In the genomic region with DNA sequence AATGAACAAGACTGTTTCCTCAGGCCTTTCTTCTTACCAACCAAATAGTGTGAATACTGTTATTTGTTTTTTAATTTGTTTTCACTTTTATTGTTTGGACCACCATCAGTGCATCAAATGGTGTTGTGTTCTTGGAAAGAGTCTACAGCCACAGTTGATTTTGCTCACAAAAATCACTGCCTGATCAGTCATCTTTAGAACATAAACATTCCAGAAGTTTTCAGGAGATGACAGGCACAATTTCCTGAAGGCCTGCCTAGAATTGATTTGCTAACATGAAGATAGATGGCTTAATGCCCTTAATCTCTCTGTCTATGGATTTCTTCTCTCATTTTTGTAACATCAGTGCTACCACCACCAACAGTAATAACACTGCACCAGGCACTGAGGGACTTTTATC, we compare ENCODE assay signal across 28 cellular contexts. TPM values are rescaled to one million over a fixed set of nuclear protein-coding genes. Genes with fewer than 3 reads are reported as not detected.
"Had no signal": no experiment of that assay in that cellular context is flagged by ENCODE, and none has a peak within 500 bp of the region (broad histone marks: within the 10 kb centered on the region; RNA-seq: fewer than 3 reads in every experiment).

No MANE protein-coding gene starts in this region.

- H3K27ac ChIP-seq: ascending aorta, coronary artery, parathyroid adenoma, tibial artery, WERI-Rb-1 had no signal

- DNase-seq: activated CD4-positive, alpha-beta T cell treated with anti-CD3 and anti-CD28 coated beads, Interleukin-2, amount 10 ng/mL, durations not matched to agents 7 days and 5 days; activated CD4-positive, CD25-positive, alpha-beta regulatory T cell treated with anti-CD3 and anti-CD28 coated beads, Interleukin-2, amount 50 U/mL, for 72 hours; activated CD8-positive, alpha-beta T cell treated with anti-CD3 and anti-CD28 coated beads, Interleukin-2, amount 10 ng/mL, durations not matched to agents 7 days and 5 days; activated gamma-delta T cell; activated naive CD4-positive, alpha-beta T cell treated with anti-CD3 and anti-CD28 coated beads, Interleukin-2, amount 50 U/mL, for 16 hours; endodermal cell; hippocampal formation; left colon; nucleus accumbens; right cardiac atrium; stimulated activated CD4-positive, alpha-beta T cell treated with anti-CD3 and anti-CD28 coated beads, Interleukin-12 subunit alpha, Interleukin-12 subunit beta, amount 100 ng/mL, for 4 hours; stimulated activated CD4-positive, alpha-beta T cell treated with anti-CD3 and anti-CD28 coated beads, Interleukin-1b, Interleukin-23, amount 100 ng/mL, for 48 hours; T-helper 1 cell; tibial artery; WERI-Rb-1 had no signal

- H3K36me3 ChIP-seq: ascending aorta, tibial artery, WERI-Rb-1 had no signal

- H3K27ac Mint-ChIP-seq: activated CD4-positive, alpha-beta T cell treated with anti-CD3 and anti-CD28 coated beads, Interleukin-2, amount 10 ng/mL, durations not matched to agents 7 days and 5 days; activated CD8-positive, alpha-beta T cell treated with anti-CD3 and anti-CD28 coated beads, Interleukin-2, amount 10 ng/mL, durations not matched to agents 7 days and 5 days; activated T-helper 1 cell treated with anti-CD3 and anti-CD28 coated beads, Interleukin-12 subunit alpha, Interleukin-12 subunit beta, Interleukin-2, Interleukin-4 antibody, amounts not matched to agents 30 ng/mL and 10 ng/mL and 1 ng/mL, durations not matched to agents 14 hours and 24 hours and 36 hours; endodermal cell; memory B cell; nephron; stimulated activated naive CD8-positive, alpha-beta T cell treated with anti-CD3 and anti-CD28 coated beads, Interleukin-15, Interleukin-2, amounts not matched to agents 100 ng/mL and 50 ng/mL, for 24 hours had no signal

- H3K27me3 Mint-ChIP-seq: memory B cell had no signal

- H3K27me3 ChIP-seq: ascending aorta, tibial artery had no signal

- H3K4me3 Mint-ChIP-seq: activated CD4-positive, alpha-beta T cell treated with anti-CD3 and anti-CD28 coated beads, Interleukin-2, amount 10 ng/mL, durations not matched to agents 7 days and 5 days; activated CD8-positive, alpha-beta T cell treated with anti-CD3 and anti-CD28 coated beads, Interleukin-2, amount 10 ng/mL, durations not matched to agents 7 days and 5 days; activated T-helper 1 cell treated with anti-CD3 and anti-CD28 coated beads, Interleukin-12 subunit alpha, Interleukin-12 subunit beta, Interleukin-2, Interleukin-4 antibody, amounts not matched to agents 30 ng/mL and 10 ng/mL and 1 ng/mL, durations not matched to agents 14 hours and 24 hours and 36 hours; endodermal cell; memory B cell; nephron; stimulated activated naive CD8-positive, alpha-beta T cell treated with anti-CD3 and anti-CD28 coated beads, Interleukin-15, Interleukin-2, amounts not matched to agents 100 ng/mL and 50 ng/mL, for 24 hours had no signal

- H3K4me1 Mint-ChIP-seq: endodermal cell, nephron had no signal

- H3K4me3 ChIP-seq: ascending aorta, coronary artery, tibial artery had no signal

- ATAC-seq: activated CD8-positive, alpha-beta T cell treated with anti-CD3 and anti-CD28 coated beads, Interleukin-2, amount 10 ng/mL, durations not matched to agents 7 days and 5 days; left colon; right cardiac atrium had no signal

RNA-seq across cellular contexts. Expression of a gene that starts 13.5 kb away (rescaled TPM):
- total RNA-seq: activated CD4-positive, alpha-beta T cell treated with anti-CD3 and anti-CD28 coated beads, Interleukin-2, amount 10 ng/mL, durations not matched to agents 7 days and 5 days; activated CD8-positive, alpha-beta T cell treated with anti-CD3 and anti-CD28 coated beads, Interleukin-2, amount 10 ng/mL, durations not matched to agents 7 days and 5 days; activated T-helper 1 cell treated with anti-CD3 and anti-CD28 coated beads, Interleukin-12 subunit alpha, Interleukin-12 subunit beta, Interleukin-2, Interleukin-4 antibody, amounts not matched to agents 30 ng/mL and 10 ng/mL and 1 ng/mL, durations not matched to agents 14 hours and 24 hours and 36 hours; ascending aorta; endodermal cell; epithelial cell of proximal tubule; frontal cortex; left colon; myocyte; pulmonary artery endothelial cell; skeletal muscle tissue; urinary bladder had no signal
